Comparison of ENCODE assay signal across 7 cellular contexts in genomic region chr16:21499046-21499445, GRCh38.
DNase-seq lines count a peak whose midpoint lies in the region; ATAC-seq and TF ChIP-seq lines count a peak whose summit lies in the region.
"Not testable (repeated sequence)": the region's sequence is repeated elsewhere in the genome, so short reads cannot be mapped to it uniquely, and the experiment has no call there.

No MANE protein-coding gene starts in this region.

- H3K4me1 ChIP-seq in BLaER1 treated with 17β-estradiol and CSF1 and Interleukin-3, amounts not matched to agents 10 nM and 100 nM = peaks cover 16 to 21% (median 16%) of the 10 kb centered on the region in 10 experiments
- not testable (repeated sequence) for H3K4me1 ChIP-seq in Loucy (ENCODE audit: insufficient read depth, low read length, poor library complexity, severe bottlenecking); mucosa of descending colon (ENCODE audit: low read depth)

- H4K20me1 ChIP-seq in BLaER1 treated with 17β-estradiol and CSF1 and Interleukin-3, amounts not matched to agents 10 nM and 100 nM = peaks cover 18 to 37% (median 28%) of the 10 kb centered on the region in 11 experiments; a peak in 21 of 22 replicates
- H4K20me1 ChIP-seq in Loucy (ENCODE audit: insufficient read depth, low read length, poor library complexity, severe bottlenecking) = not testable (repeated sequence)

- peaks cover 29% of the 10 kb centered on the region for H3K79me2 ChIP-seq in Loucy (ENCODE audit: insufficient read depth, low read length)

- not testable (repeated sequence) for H3K4me3 Mint-ChIP-seq in activated CD4-positive, alpha-beta T cell treated with anti-CD3 and anti-CD28 coated beads, Interleukin-2, amount 10 ng/mL, durations not matched to agents 24 days and 14 days; stimulated activated naive B cell treated with anti-CD40 and anti-IgM and Interleukin-4, amounts not matched to agents 10 μg/mL and 1 μg/mL and 100 μg/mL, for 72 hours

- H3K9ac ChIP-seq in BLaER1 treated with 17β-estradiol and CSF1 and Interleukin-3, amounts not matched to agents 10 nM and 100 nM = 0 out of 22 replicates have a peak overlapping the region, but pooled peaks of 1 of the 11 experiments have one; percentile 52
- not testable (repeated sequence) for H3K9ac ChIP-seq in Loucy (ENCODE audit: low read depth, low read length, poor library complexity, severe bottlenecking)

- H3K27ac Mint-ChIP-seq in activated CD4-positive, alpha-beta T cell treated with anti-CD3 and anti-CD28 coated beads, Interleukin-2, amount 10 ng/mL, durations not matched to agents 24 days and 14 days; stimulated activated naive B cell treated with anti-CD40 and anti-IgM and Interleukin-4, amounts not matched to agents 10 μg/mL and 1 μg/mL and 100 μg/mL, for 72 hours: not testable (repeated sequence)

- not testable (repeated sequence) for H3K27me3 Mint-ChIP-seq in activated CD4-positive, alpha-beta T cell treated with anti-CD3 and anti-CD28 coated beads, Interleukin-2, amount 10 ng/mL, durations not matched to agents 24 days and 14 days; stimulated activated naive B cell treated with anti-CD40 and anti-IgM and Interleukin-4, amounts not matched to agents 10 μg/mL and 1 μg/mL and 100 μg/mL, for 72 hours

- ATAC-seq in Right ventricle myocardium inferior; mucosa of descending colon; stimulated activated naive B cell treated with anti-CD40 and anti-IgM and Interleukin-4, amounts not matched to agents 10 μg/mL and 1 μg/mL and 100 μg/mL, for 72 hours (replicated peaks): not testable (repeated sequence)

- peaks cover 16% of the 10 kb centered on the region for H3K36me3 Mint-ChIP-seq in activated CD4-positive, alpha-beta T cell treated with anti-CD3 and anti-CD28 coated beads, Interleukin-2, amount 10 ng/mL, durations not matched to agents 24 days and 14 days (ENCODE audit: low read depth)
- peaks cover 15 to 18% of the 10 kb centered on the region in 2 donors for H3K36me3 Mint-ChIP-seq in stimulated activated naive B cell treated with anti-CD40 and anti-IgM and Interleukin-4, amounts not matched to agents 10 μg/mL and 1 μg/mL and 100 μg/mL, for 72 hours

- peak overlapping the region in 1 of 10 experiments; percentile 52; a peak in 3 of 20 replicates for H3K4me3 ChIP-seq in BLaER1 treated with 17β-estradiol and CSF1 and Interleukin-3, amounts not matched to agents 10 nM and 100 nM
- peak overlapping the region; percentile 51 for H3K4me3 ChIP-seq in Loucy (ENCODE audit: low read length, poor library complexity, severe bottlenecking)
- H3K4me3 ChIP-seq in mucosa of descending colon = not testable (repeated sequence)

- intact Hi-C loops in activated CD4-positive, alpha-beta T cell treated with anti-CD3 and anti-CD28 coated beads, Interleukin-2, amount 10 ng/mL, durations not matched to agents 24 days and 14 days (cut with micrococcal nuclease); Right ventricle myocardium inferior (cut with DNase I); mucosa of descending colon (cut with DNase I, micrococcal nuclease): not testable (repeated sequence)

- H3K4me2 ChIP-seq in BLaER1 treated with 17β-estradiol and CSF1 and Interleukin-3, amounts not matched to agents 10 nM and 100 nM = peak overlapping the region; percentile 43 to 72 (median 65); a peak in 18 of 22 replicates
- H3K4me2 ChIP-seq in Loucy (ENCODE audit: low read depth, low read length, poor library complexity, severe bottlenecking) = not testable (repeated sequence)

- not testable (repeated sequence) for H3K27me3 ChIP-seq in BLaER1 treated with 17β-estradiol and CSF1 and Interleukin-3, amounts not matched to agents 10 nM and 100 nM; Loucy (ENCODE audit: insufficient read depth, low read length, poor library complexity, severe bottlenecking)

- DNase-seq in activated CD4-positive, alpha-beta T cell treated with anti-CD3 and anti-CD28 coated beads, Interleukin-2, amount 10 ng/mL, durations not matched to agents 24 days and 14 days = peak; percentile 52
- peak; percentile 16 for DNase-seq in activated T-cell treated with anti-CD3 and anti-CD28 coated beads, Interleukin-2, amount 50 U/mL, for 1 hour
- DNase-seq in Right ventricle myocardium inferior (ENCODE audit: missing footprints) (peak; percentile 32), mucosa of descending colon (peak; percentile 10 to 43 (median 26))
- peak; percentile 0 for DNase-seq in stimulated activated naive B cell treated with anti-CD40 and anti-IgM and Interleukin-4, amounts not matched to agents 10 μg/mL and 1 μg/mL and 100 μg/mL, for 72 hours

- H3K27ac ChIP-seq in BLaER1 treated with 17β-estradiol and CSF1 and Interleukin-3, amounts not matched to agents 10 nM and 100 nM = not testable (repeated sequence)

- H3K36me3 ChIP-seq in BLaER1 treated with 17β-estradiol and CSF1 and Interleukin-3, amounts not matched to agents 10 nM and 100 nM; Loucy (ENCODE audit: insufficient read depth, low read length); mucosa of descending colon (ENCODE audit: low read depth): not testable (repeated sequence)

- not testable (repeated sequence) for TF ChIP-seq CTCF in Loucy (conservative IDR thresholded peaks at IDR 0.05; ENCODE audit: low read length); mucosa of descending colon (IDR thresholded peaks at IDR 0.05)

- H3K9me2 ChIP-seq in Loucy (replicated peaks; ENCODE audit: low read depth, low read length) = not testable (repeated sequence)

- not testable (repeated sequence) for H2AFZ ChIP-seq in Loucy (ENCODE audit: low read length)

- not testable (repeated sequence) for H3K4me1 Mint-ChIP-seq in activated CD4-positive, alpha-beta T cell treated with anti-CD3 and anti-CD28 coated beads, Interleukin-2, amount 10 ng/mL, durations not matched to agents 24 days and 14 days
- H3K4me1 Mint-ChIP-seq in stimulated activated naive B cell treated with anti-CD40 and anti-IgM and Interleukin-4, amounts not matched to agents 10 μg/mL and 1 μg/mL and 100 μg/mL, for 72 hours = peaks cover 13 to 22% of the 10 kb centered on the region in 2 donors

- H3K9me3 ChIP-seq in BLaER1 treated with 17β-estradiol and CSF1 and Interleukin-3, amounts not matched to agents 10 nM and 100 nM (replicated peaks in 1 of 11); Loucy (ENCODE audit: insufficient read depth, low read depth, low read length); mucosa of descending colon: not testable (repeated sequence)

- not testable (repeated sequence) for H3F3A ChIP-seq in Loucy (ENCODE audit: low read depth)

- not testable (repeated sequence) for H3K9me3 Mint-ChIP-seq in activated CD4-positive, alpha-beta T cell treated with anti-CD3 and anti-CD28 coated beads, Interleukin-2, amount 10 ng/mL, durations not matched to agents 24 days and 14 days; stimulated activated naive B cell treated with anti-CD40 and anti-IgM and Interleukin-4, amounts not matched to agents 10 μg/mL and 1 μg/mL and 100 μg/mL, for 72 hours

Comparison
In these comparisons a context has a peak if more than half of its experiments do, and no peak if none do; other contexts are left out.
1. DNase-seq: peak in every context shown above with its lines; median percentile 52 in activated CD4-positive, alpha-beta T cell treated with anti-CD3 and anti-CD28 coated beads, Interleukin-2, amount 10 ng/mL, durations not matched to agents 24 days and 14 days; 32 in Right ventricle myocardium inferior; 26 in mucosa of descending colon; 16 in activated T-cell treated with anti-CD3 and anti-CD28 coated beads, Interleukin-2, amount 50 U/mL, for 1 hour; 0 in stimulated activated naive B cell treated with anti-CD40 and anti-IgM and Interleukin-4, amounts not matched to agents 10 μg/mL and 1 μg/mL and 100 μg/mL, for 72 hours.